ENCODE assay signal across 19 cellular contexts in genomic region chr18:58239879-58240278, GRCh38.
A peak's percentile ranks its signal among the peaks of the same experiment; 100 is the strongest.
DNase-seq lines count a peak whose midpoint lies in the region; ATAC-seq and TF ChIP-seq lines count a peak whose summit lies in the region.
"Had no signal": no experiment of that assay in that cellular context is flagged by ENCODE, and none has a peak within 500 bp of the region (broad histone marks: within the 10 kb centered on the region; RNA-seq: fewer than 3 reads in every experiment).

No MANE protein-coding gene starts in this region.

- H3K4me1 ChIP-seq in foreskin keratinocyte, result peaks cover 11% of the 10 kb centered on the region
- H3K4me1 ChIP-seq: ascending aorta, uterus had no signal

- ATAC-seq in SK-N-SH treated with all-trans-retinoic acid at 6 μM for 48 hours (peak; percentile 26; the same call in 2 of the 3 replicates), foreskin keratinocyte (peak; percentile 49)
- ATAC-seq: natural killer cell; stimulated activated naive CD8-positive, alpha-beta T cell treated with anti-CD3 and anti-CD28 coated beads, Interleukin-15, amount 100 ng/mL, for 72 hours; T-cell had no signal

- H3K27ac ChIP-seq in 22Rv1 (peak overlapping the region; percentile 42), foreskin keratinocyte (no peak overlapping the region)
- H3K27ac ChIP-seq: ascending aorta, HL-60, KMS-11, uterus had no signal

- TF ChIP-seq CTCF in 22Rv1 (IDR thresholded peaks at IDR 0.05) (no peak), foreskin keratinocyte (conservative IDR thresholded peaks at IDR 0.05) (no peak)

- peak; percentile 58 for DNase-seq in HT1080 (ENCODE audit: low read depth)
- DNase-seq in foreskin keratinocyte, result peak in 1 of 2 donors; percentile 67
- DNase-seq in midbrain (lab: John Stamatoyannopoulos, UW), result no peak
- DNase-seq in mucosa of gallbladder (ENCODE audit: low spot score), result no peak
- no peak for DNase-seq in NCI-H1048 (lab: John Stamatoyannopoulos, UW)
- DNase-seq in effector CD4-positive, alpha-beta T cell, result no peak
- DNase-seq: activated B cell treated with CpG ODN at 0.5 μM for 24 hours; activated gamma-delta T cell; natural killer cell; NCI-H146; NCI-H748 treated with DMSO at 0.1 percent for 48 hours; stimulated activated naive CD8-positive, alpha-beta T cell treated with anti-CD3 and anti-CD28 coated beads, Interleukin-15, amount 100 ng/mL, for 72 hours; T-cell; uterus had no signal

- H3K27me3 ChIP-seq in foreskin keratinocyte, result no peaks in the 10 kb centered on the region
- H3K27me3 ChIP-seq: ascending aorta, uterus had no signal

TF ChIP-seq in SK-N-SH treated with all-trans-retinoic acid at 6 μM for 48 hours, 23 proteins besides CTCF, POLR2A, EP300 and RAD21:
- peak; percentile 81 for TF ChIP-seq CREB5 (CRISPR knock-in tag; IDR thresholded peaks at IDR 0.05; ENCODE audit: low read depth)
- peak; percentile 32 for TF ChIP-seq ISL1 (CRISPR knock-in tag; IDR thresholded peaks at IDR 0.05)
- no peak for TF ChIP-seq GLIS3 (CRISPR knock-in tag; IDR thresholded peaks at IDR 0.05)
TF ChIP-seq in SK-N-SH treated with all-trans-retinoic acid at 6 μM for 48 hours: peak in this region for 2.
